Comparison of ENCODE assay signal across 32 cellular contexts in the genomic region with DNA sequence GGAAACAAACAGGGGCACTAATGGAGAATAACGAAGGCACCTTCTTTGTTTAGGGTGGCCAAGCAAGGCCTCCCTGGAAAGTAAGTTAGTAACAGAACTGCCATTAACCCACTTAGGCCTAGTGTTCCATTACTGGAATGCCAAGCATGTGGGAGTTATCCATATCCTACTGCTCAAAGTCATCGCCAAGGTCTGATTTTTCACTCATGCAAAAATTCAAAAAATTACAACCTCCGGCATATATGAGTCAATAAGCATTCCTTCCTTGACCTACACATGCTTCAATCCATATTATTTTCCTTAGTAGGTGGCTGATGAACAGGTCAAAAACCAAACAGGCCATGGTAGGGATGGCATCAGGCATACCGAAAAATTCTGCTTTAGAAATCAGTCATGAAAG.
"Had no signal": no experiment of that assay in that cellular context is flagged by ENCODE, and none has a peak within 500 bp of the region (broad histone marks: within the 10 kb centered on the region; RNA-seq: fewer than 3 reads in every experiment).

No MANE protein-coding gene starts in this region.

- H3K9me2 ChIP-seq: SK-N-SH had no signal

- H3K27ac ChIP-seq: ascending aorta, body of pancreas, Peyer's patch, SJSA1 had no signal

- FAIRE-seq: bronchial epithelial cell, TTC549 had no signal

- H3K27ac Mint-ChIP-seq: activated CD4-positive, alpha-beta T cell treated with anti-CD3 and anti-CD28 coated beads, Interleukin-2, amount 10 ng/mL, durations not matched to agents 24 days and 14 days; activated CD8-positive, alpha-beta T cell treated with anti-CD3 and anti-CD28 coated beads for 36 hours; activated naive CD4-positive, alpha-beta T cell treated with anti-CD3 and anti-CD28 coated beads, Interleukin-2, amount 50 U/mL, for 24 hours; activated naive CD8-positive, alpha-beta T cell treated with anti-CD3 and anti-CD28 coated beads, Interleukin-2, amount 10 ng/mL, durations not matched to agents 7 days and 5 days; activated T-cell treated with anti-CD3 and anti-CD28 coated beads, Interleukin-2, amount 50 U/mL, for 24 hours; activated T-helper 2 cell treated with anti-CD3 and anti-CD28 coated beads, Interferon-gamma antibody, Interleukin-2, Interleukin-4, amounts not matched to agents 10 μg/mL and 5 μg/mL and 100 μg/mL, durations not matched to agents 14 hours and 24 hours and 36 hours; T-helper 1 cell treated with Interleukin-12 subunit alpha and Interleukin-12 subunit beta and Interleukin-4 antibody, amounts not matched to agents 30 μg/mL and 1 μg/mL, for 36 hours; T-helper 2 cell treated with Interferon-gamma antibody and Interleukin-4, amounts not matched to agents 5 μg/mL and 100 μg/mL, for 36 hours had no signal

- H3K4me3 ChIP-seq: ascending aorta, body of pancreas, Peyer's patch, SJSA1 had no signal

- H3K9ac ChIP-seq: SK-N-SH had no signal

- H3K36me3 ChIP-seq: ascending aorta, Peyer's patch, SJSA1 had no signal

- DNase-seq: activated CD4-positive, alpha-beta T cell treated with anti-CD3 and anti-CD28 coated beads, Interleukin-2, amount 10 ng/mL, durations not matched to agents 24 days and 14 days; activated CD4-positive, alpha-beta T cell treated with anti-CD3 and anti-CD28 coated beads, Interleukin-2, amount 50 U/mL, for 4 hours; activated CD8-positive, alpha-beta T cell treated with anti-CD3 and anti-CD28 coated beads for 36 hours; activated gamma-delta T cell; activated naive CD4-positive, alpha-beta T cell treated with Interleukin-2 at 50 U/mL for 16 hours; activated naive CD8-positive, alpha-beta T cell treated with anti-CD3 and anti-CD28 coated beads, Interleukin-2, amount 10 ng/mL, durations not matched to agents 7 days and 5 days; activated T-cell treated with anti-CD3 and anti-CD28 coated beads, Interleukin-2, amount 50 U/mL, for 24 hours; amygdala; body of pancreas; caudate nucleus; NCI-H1048; NCI-H1105 treated with DMSO at 0.1 percent for 48 hours; NCI-H1436; NCI-H1694; NCI-H1930; NCI-H510A; NCI-H526; NCI-H748 treated with DMSO at 0.1 percent for 48 hours; NK-92 treated with Interleukin-12 subunit alpha and Interleukin-12 subunit beta, amount 100 ng/mL, for 24 hours; PC-3; Peyer's patch; RPMI8226; SHP77 treated with DMSO at 0.1 percent for 48 hours; SK-N-SH had no signal

- H3K4me1 ChIP-seq: ascending aorta, body of pancreas, Peyer's patch, SJSA1 had no signal

- H3K9me3 Mint-ChIP-seq: activated CD8-positive, alpha-beta T cell treated with anti-CD3 and anti-CD28 coated beads for 36 hours; activated T-cell treated with anti-CD3 and anti-CD28 coated beads, Interleukin-2, amount 50 U/mL, for 24 hours; activated T-helper 2 cell treated with anti-CD3 and anti-CD28 coated beads, Interferon-gamma antibody, Interleukin-2, Interleukin-4, amounts not matched to agents 10 μg/mL and 5 μg/mL and 100 μg/mL, durations not matched to agents 14 hours and 24 hours and 36 hours; T-helper 1 cell treated with Interleukin-12 subunit alpha and Interleukin-12 subunit beta and Interleukin-4 antibody, amounts not matched to agents 30 μg/mL and 1 μg/mL, for 36 hours; T-helper 2 cell treated with Interferon-gamma antibody and Interleukin-4, amounts not matched to agents 5 μg/mL and 100 μg/mL, for 36 hours had no signal

- H3K4me3 Mint-ChIP-seq: activated CD4-positive, alpha-beta T cell treated with anti-CD3 and anti-CD28 coated beads, Interleukin-2, amount 10 ng/mL, durations not matched to agents 24 days and 14 days; activated CD8-positive, alpha-beta T cell treated with anti-CD3 and anti-CD28 coated beads for 36 hours; activated naive CD4-positive, alpha-beta T cell treated with anti-CD3 and anti-CD28 coated beads, Interleukin-2, amount 50 U/mL, for 24 hours; activated naive CD8-positive, alpha-beta T cell treated with anti-CD3 and anti-CD28 coated beads, Interleukin-2, amount 10 ng/mL, durations not matched to agents 7 days and 5 days; activated T-cell treated with anti-CD3 and anti-CD28 coated beads, Interleukin-2, amount 50 U/mL, for 24 hours; T-helper 1 cell treated with Interleukin-12 subunit alpha and Interleukin-12 subunit beta and Interleukin-4 antibody, amounts not matched to agents 30 μg/mL and 1 μg/mL, for 36 hours; T-helper 2 cell treated with Interferon-gamma antibody and Interleukin-4, amounts not matched to agents 5 μg/mL and 100 μg/mL, for 36 hours had no signal

- H3K4me2 ChIP-seq: SK-N-SH had no signal

- H3K4me1 Mint-ChIP-seq: activated naive CD4-positive, alpha-beta T cell treated with anti-CD3 and anti-CD28 coated beads, Interleukin-2, amount 50 U/mL, for 24 hours had no signal

- H3K27me3 Mint-ChIP-seq: activated CD4-positive, alpha-beta T cell treated with anti-CD3 and anti-CD28 coated beads, Interleukin-2, amount 10 ng/mL, durations not matched to agents 24 days and 14 days; activated CD8-positive, alpha-beta T cell treated with anti-CD3 and anti-CD28 coated beads for 36 hours; activated naive CD4-positive, alpha-beta T cell treated with anti-CD3 and anti-CD28 coated beads, Interleukin-2, amount 50 U/mL, for 24 hours; activated naive CD8-positive, alpha-beta T cell treated with anti-CD3 and anti-CD28 coated beads, Interleukin-2, amount 10 ng/mL, durations not matched to agents 7 days and 5 days; activated T-cell treated with anti-CD3 and anti-CD28 coated beads, Interleukin-2, amount 50 U/mL, for 24 hours had no signal

- H3K9me3 ChIP-seq: ascending aorta, body of pancreas, Peyer's patch, SJSA1, SK-N-SH had no signal

- H3K27me3 ChIP-seq: ascending aorta, body of pancreas, Peyer's patch, SJSA1 had no signal
